In the genomic region with DNA sequence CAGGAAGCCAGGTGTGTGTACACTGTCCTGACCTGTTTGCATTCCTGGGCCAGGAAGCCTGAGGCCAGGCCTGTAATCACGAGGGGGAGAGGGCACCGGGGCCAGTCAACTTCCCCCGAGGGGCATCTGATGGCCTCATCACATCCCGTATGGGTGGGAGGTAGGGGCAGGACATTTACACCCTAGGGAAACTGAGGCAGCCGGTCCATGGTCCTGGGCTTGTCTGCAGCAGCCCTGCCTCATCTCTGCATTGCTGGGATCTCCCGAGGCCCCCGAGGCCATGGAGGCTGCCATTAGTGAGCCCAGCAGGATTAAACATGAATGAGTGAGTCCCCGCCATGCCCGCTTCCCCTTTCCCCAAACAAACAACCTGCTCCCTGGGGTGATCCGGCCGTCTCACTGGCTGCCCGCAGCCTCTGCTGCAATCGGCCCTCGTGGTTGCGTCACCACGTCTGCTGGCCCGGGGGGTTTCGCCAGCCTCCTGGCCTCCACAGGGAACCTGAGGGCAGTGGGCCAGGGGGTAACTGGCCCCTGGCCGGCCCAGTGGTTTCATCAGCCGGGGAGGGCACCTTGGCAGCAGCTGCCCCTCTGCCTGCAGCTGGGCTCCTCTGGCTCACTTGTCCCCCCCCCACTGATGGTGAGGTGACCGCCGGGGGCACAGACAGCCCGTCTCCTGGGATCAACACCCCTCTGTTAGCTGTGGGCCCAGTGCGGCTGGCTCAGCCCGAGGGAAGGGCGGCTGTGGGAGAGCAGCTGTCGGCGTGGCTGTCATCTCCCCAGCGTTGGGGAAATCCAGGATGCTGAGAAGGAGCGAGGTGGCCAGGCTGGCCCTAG, we compare ENCODE assay signal across 1 cellular context.
TF ChIP-seq lines count a peak whose summit lies in the region.

No MANE protein-coding gene starts in this region.

TF ChIP-seq in HepG2, 621 proteins besides CTCF, POLR2A, EP300 and RAD21 (continued from another document and continues in another):
- peak; percentile 100 for TF ChIP-seq CEBPG (CRISPR knock-in tag; IDR thresholded peaks at IDR 0.05)
- TF ChIP-seq EEA1 (CRISPR knock-in tag; IDR thresholded peaks at IDR 0.05; ENCODE audit: borderline replicate concordance): 0 out of 2 replicates have a peak, but pooled peaks have one; percentile 48
- no peak for TF ChIP-seq ZNF841 (CRISPR knock-in tag; IDR thresholded peaks at IDR 0.05; ENCODE audit: borderline replicate concordance)
- TF ChIP-seq JDP2 (CRISPR knock-in tag; IDR thresholded peaks at IDR 0.05; ENCODE audit: borderline replicate concordance): no peak; the same call in 1 of the 2 replicates
- TF ChIP-seq PAWR (CRISPR knock-in tag; IDR thresholded peaks at IDR 0.05; ENCODE audit: borderline replicate concordance): 0 out of 2 replicates have a peak, but pooled peaks have one; percentile 63
- TF ChIP-seq ZBTB34 (CRISPR knock-in tag; IDR thresholded peaks at IDR 0.05): peak; percentile 92
- TF ChIP-seq ZNF468 (CRISPR knock-in tag; IDR thresholded peaks at IDR 0.05): no peak
- TF ChIP-seq THAP9 (CRISPR knock-in tag; IDR thresholded peaks at IDR 0.05; ENCODE audit: borderline replicate concordance): no peak
- peak; percentile 95 for TF ChIP-seq FOXO1 (CRISPR knock-in tag; IDR thresholded peaks at IDR 0.05)
- peak; percentile 78 for TF ChIP-seq FOXJ3 (CRISPR knock-in tag; IDR thresholded peaks at IDR 0.05; ENCODE audit: borderline replicate concordance)
- no peak for TF ChIP-seq ARNT (IDR thresholded peaks at IDR 0.05)
- TF ChIP-seq JARID2 (CRISPR knock-in tag; IDR thresholded peaks at IDR 0.05; ENCODE audit: insufficient replicate concordance): no peak
- TF ChIP-seq, protein P1, sequence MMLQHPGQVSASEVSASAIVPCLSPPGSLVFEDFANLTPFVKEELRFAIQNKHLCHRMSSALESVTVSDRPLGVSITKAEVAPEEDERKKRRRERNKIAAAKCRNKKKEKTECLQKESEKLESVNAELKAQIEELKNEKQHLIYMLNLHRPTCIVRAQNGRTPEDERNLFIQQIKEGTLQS (CRISPR knock-in tag; IDR thresholded peaks at IDR 0.05): peak; percentile 96
- TF ChIP-seq, protein P2, sequence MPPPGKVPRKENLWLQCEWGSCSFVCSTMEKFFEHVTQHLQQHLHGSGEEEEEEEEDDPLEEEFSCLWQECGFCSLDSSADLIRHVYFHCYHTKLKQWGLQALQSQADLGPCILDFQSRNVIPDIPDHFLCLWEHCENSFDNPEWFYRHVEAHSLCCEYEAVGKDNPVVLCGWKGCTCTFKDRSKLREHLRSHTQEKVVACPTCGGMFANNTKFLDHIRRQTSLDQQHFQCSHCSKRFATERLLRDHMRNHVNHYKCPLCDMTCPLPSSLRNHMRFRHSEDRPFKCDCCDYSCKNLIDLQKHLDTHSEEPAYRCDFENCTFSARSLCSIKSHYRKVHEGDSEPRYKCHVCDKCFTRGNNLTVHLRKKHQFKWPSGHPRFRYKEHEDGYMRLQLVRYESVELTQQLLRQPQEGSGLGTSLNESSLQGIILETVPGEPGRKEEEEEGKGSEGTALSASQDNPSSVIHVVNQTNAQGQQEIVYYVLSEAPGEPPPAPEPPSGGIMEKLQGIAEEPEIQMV (CRISPR knock-in tag; IDR thresholded peaks at IDR 0.05; ENCODE audit: low read depth): no peak; the same call in 1 of the 2 replicates
- 0 out of 2 replicates have a peak, but pooled peaks have one; percentile 82 for TF ChIP-seq ZFP36L2 (CRISPR knock-in tag; IDR thresholded peaks at IDR 0.05)
- TF ChIP-seq HMG20A (CRISPR knock-in tag; IDR thresholded peaks at IDR 0.05; ENCODE audit: borderline replicate concordance): peak; percentile 86; the same call in 1 of the 2 replicates
- TF ChIP-seq ZSCAN21 (CRISPR knock-in tag; IDR thresholded peaks at IDR 0.05; ENCODE audit: borderline replicate concordance): peak; percentile 77
- TF ChIP-seq SIX1 (CRISPR knock-in tag; IDR thresholded peaks at IDR 0.05; ENCODE audit: borderline replicate concordance): no peak
- TF ChIP-seq DMAP1 (CRISPR knock-in tag; IDR thresholded peaks at IDR 0.05): peak; percentile 94
- peak; percentile 74 for TF ChIP-seq TAF15 (IDR thresholded peaks at IDR 0.05; ENCODE audit: low read depth, low read length, poor library complexity, severe bottlenecking)
- TF ChIP-seq, protein P3, sequence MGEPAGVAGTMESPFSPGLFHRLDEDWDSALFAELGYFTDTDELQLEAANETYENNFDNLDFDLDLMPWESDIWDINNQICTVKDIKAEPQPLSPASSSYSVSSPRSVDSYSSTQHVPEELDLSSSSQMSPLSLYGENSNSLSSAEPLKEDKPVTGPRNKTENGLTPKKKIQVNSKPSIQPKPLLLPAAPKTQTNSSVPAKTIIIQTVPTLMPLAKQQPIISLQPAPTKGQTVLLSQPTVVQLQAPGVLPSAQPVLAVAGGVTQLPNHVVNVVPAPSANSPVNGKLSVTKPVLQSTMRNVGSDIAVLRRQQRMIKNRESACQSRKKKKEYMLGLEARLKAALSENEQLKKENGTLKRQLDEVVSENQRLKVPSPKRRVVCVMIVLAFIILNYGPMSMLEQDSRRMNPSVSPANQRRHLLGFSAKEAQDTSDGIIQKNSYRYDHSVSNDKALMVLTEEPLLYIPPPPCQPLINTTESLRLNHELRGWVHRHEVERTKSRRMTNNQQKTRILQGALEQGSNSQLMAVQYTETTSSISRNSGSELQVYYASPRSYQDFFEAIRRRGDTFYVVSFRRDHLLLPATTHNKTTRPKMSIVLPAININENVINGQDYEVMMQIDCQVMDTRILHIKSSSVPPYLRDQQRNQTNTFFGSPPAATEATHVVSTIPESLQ (CRISPR knock-in tag; conservative IDR thresholded peaks at IDR 0.05): no peak; the same call in 1 of the 2 replicates
- TF ChIP-seq ZFP36L1 (CRISPR knock-in tag; IDR thresholded peaks at IDR 0.05): peak; percentile 78; the same call in 1 of the 2 replicates
- no peak for TF ChIP-seq FOXM1 (CRISPR knock-in tag; IDR thresholded peaks at IDR 0.05)
- TF ChIP-seq, protein P4, sequence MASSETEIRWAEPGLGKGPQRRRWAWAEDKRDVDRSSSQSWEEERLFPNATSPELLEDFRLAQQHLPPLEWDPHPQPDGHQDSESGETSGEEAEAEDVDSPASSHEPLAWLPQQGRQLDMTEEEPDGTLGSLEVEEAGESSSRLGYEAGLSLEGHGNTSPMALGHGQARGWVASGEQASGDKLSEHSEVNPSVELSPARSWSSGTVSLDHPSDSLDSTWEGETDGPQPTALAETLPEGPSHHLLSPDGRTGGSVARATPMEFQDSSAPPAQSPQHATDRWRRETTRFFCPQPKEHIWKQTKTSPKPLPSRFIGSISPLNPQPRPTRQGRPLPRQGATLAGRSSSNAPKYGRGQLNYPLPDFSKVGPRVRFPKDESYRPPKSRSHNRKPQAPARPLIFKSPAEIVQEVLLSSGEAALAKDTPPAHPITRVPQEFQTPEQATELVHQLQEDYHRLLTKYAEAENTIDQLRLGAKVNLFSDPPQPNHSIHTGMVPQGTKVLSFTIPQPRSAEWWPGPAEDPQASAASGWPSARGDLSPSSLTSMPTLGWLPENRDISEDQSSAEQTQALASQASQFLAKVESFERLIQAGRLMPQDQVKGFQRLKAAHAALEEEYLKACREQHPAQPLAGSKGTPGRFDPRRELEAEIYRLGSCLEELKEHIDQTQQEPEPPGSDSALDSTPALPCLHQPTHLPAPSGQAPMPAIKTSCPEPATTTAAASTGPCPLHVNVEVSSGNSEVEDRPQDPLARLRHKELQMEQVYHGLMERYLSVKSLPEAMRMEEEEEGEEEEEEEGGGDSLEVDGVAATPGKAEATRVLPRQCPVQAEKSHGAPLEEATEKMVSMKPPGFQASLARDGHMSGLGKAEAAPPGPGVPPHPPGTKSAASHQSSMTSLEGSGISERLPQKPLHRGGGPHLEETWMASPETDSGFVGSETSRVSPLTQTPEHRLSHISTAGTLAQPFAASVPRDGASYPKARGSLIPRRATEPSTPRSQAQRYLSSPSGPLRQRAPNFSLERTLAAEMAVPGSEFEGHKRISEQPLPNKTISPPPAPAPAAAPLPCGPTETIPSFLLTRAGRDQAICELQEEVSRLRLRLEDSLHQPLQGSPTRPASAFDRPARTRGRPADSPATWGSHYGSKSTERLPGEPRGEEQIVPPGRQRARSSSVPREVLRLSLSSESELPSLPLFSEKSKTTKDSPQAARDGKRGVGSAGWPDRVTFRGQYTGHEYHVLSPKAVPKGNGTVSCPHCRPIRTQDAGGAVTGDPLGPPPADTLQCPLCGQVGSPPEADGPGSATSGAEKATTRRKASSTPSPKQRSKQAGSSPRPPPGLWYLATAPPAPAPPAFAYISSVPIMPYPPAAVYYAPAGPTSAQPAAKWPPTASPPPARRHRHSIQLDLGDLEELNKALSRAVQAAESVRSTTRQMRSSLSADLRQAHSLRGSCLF (CRISPR knock-in tag; IDR thresholded peaks at IDR 0.05; ENCODE audit: borderline replicate concordance): no peak
- peak; percentile 28; the same call in 1 of the 2 replicates for TF ChIP-seq ZNF34 (CRISPR knock-in tag; IDR thresholded peaks at IDR 0.05; ENCODE audit: borderline replicate concordance)
- no peak; the same call in 1 of the 2 replicates for TF ChIP-seq RARG (CRISPR knock-in tag; IDR thresholded peaks at IDR 0.05; ENCODE audit: low read depth)
- TF ChIP-seq ZNF7 (CRISPR knock-in tag; IDR thresholded peaks at IDR 0.05): no peak
- no peak for TF ChIP-seq NFE2L2 (IDR thresholded peaks at IDR 0.05; ENCODE audit: low read length)
- TF ChIP-seq ZMYM3 (CRISPR knock-in tag; IDR thresholded peaks at IDR 0.05): peak; percentile 64; the same call in 1 of the 2 replicates
- TF ChIP-seq ZSCAN30 (CRISPR knock-in tag; IDR thresholded peaks at IDR 0.05): peak; percentile 96; the same call in 1 of the 2 replicates
- TF ChIP-seq RFXANK (CRISPR knock-in tag; IDR thresholded peaks at IDR 0.05): no peak
- no peak for TF ChIP-seq TRIM22 (IDR thresholded peaks at IDR 0.05)
- peak; percentile 76 for TF ChIP-seq EED (CRISPR knock-in tag; IDR thresholded peaks at IDR 0.05)
- 0 out of 2 replicates have a peak, but pooled peaks have one; percentile 79 for TF ChIP-seq ZBTB43 (CRISPR knock-in tag; conservative IDR thresholded peaks at IDR 0.05)
- TF ChIP-seq ZNF101 (CRISPR knock-in tag; IDR thresholded peaks at IDR 0.05; ENCODE audit: borderline replicate concordance, low read depth): no peak
- peak; percentile 63; the same call in 1 of the 2 replicates for TF ChIP-seq ZNF431 (CRISPR knock-in tag; IDR thresholded peaks at IDR 0.05; ENCODE audit: borderline replicate concordance, low read depth)
- TF ChIP-seq DDIT3 (CRISPR knock-in tag; IDR thresholded peaks at IDR 0.05): no peak
- TF ChIP-seq ZNF790 (CRISPR knock-in tag; IDR thresholded peaks at IDR 0.05; ENCODE audit: borderline replicate concordance): peak; percentile 24; the same call in 1 of the 2 replicates
- peak; percentile 96 for TF ChIP-seq ZNF430 (CRISPR knock-in tag; IDR thresholded peaks at IDR 0.05)
- peak; percentile 54 for TF ChIP-seq AGO1 (IDR thresholded peaks at IDR 0.05; ENCODE audit: low read depth, low read length, poor library complexity, severe bottlenecking)
- TF ChIP-seq KDM6A (CRISPR knock-in tag; IDR thresholded peaks at IDR 0.05; ENCODE audit: low read depth): peak; percentile 76
- no peak for TF ChIP-seq MXD4 (CRISPR knock-in tag; IDR thresholded peaks at IDR 0.05)
- TF ChIP-seq MLLT10 (CRISPR knock-in tag; IDR thresholded peaks at IDR 0.05): no peak
- peak; percentile 90; the same call in 1 of the 2 replicates for TF ChIP-seq ZNF850 (CRISPR knock-in tag; conservative IDR thresholded peaks at IDR 0.05)
- TF ChIP-seq ZNF563 (CRISPR knock-in tag; IDR thresholded peaks at IDR 0.05): peak; percentile 7; the same call in 1 of the 2 replicates
